In genomic region chr2:127986548-127987079, GRCh38 we compare ENCODE assay signal across 14 cellular contexts.
"Had no signal": no experiment of that assay in that cellular context is flagged by ENCODE, and none has a peak within 500 bp of the region (broad histone marks: within the 10 kb centered on the region; RNA-seq: fewer than 3 reads in every experiment).

No MANE protein-coding gene starts in this region.

- ATAC-seq: activated CD8-positive, alpha-beta T cell treated with anti-CD3 and anti-CD28 coated beads for 36 hours; gastroesophageal sphincter; stimulated activated memory B cell treated with anti-CD40 and anti-IgM and Interleukin-4, amounts not matched to agents 10 μg/mL and 1 μg/mL and 100 μg/mL, for 72 hours had no signal

- DNase-seq: activated CD4-positive, alpha-beta T cell treated with anti-CD3 and anti-CD28 coated beads for 48 hours; activated CD8-positive, alpha-beta memory T cell treated with anti-CD3 and anti-CD28 coated beads, Interleukin-2, amount 50 U/mL, for 4 hours; activated CD8-positive, alpha-beta T cell treated with anti-CD3 and anti-CD28 coated beads for 36 hours; activated naive CD4-positive, alpha-beta T cell treated with anti-CD3 and anti-CD28 coated beads, Interleukin-2, amount 50 U/mL, for 16 hours; adrenal gland; nephron progenitor cell; psoas muscle; sigmoid colon; spleen; thyroid gland; WERI-Rb-1 had no signal

- FAIRE-seq: colon had no signal

- H3K27ac Mint-ChIP-seq: activated CD8-positive, alpha-beta T cell treated with anti-CD3 and anti-CD28 coated beads for 36 hours; nephron progenitor cell; stimulated activated memory B cell treated with anti-CD40 and anti-IgM and Interleukin-4, amounts not matched to agents 10 μg/mL and 1 μg/mL and 100 μg/mL, for 72 hours had no signal

- H3K4me3 Mint-ChIP-seq: activated CD8-positive, alpha-beta T cell treated with anti-CD3 and anti-CD28 coated beads for 36 hours; nephron progenitor cell; stimulated activated memory B cell treated with anti-CD40 and anti-IgM and Interleukin-4, amounts not matched to agents 10 μg/mL and 1 μg/mL and 100 μg/mL, for 72 hours had no signal

- H3K27me3 Mint-ChIP-seq: activated CD8-positive, alpha-beta T cell treated with anti-CD3 and anti-CD28 coated beads for 36 hours; stimulated activated memory B cell treated with anti-CD40 and anti-IgM and Interleukin-4, amounts not matched to agents 10 μg/mL and 1 μg/mL and 100 μg/mL, for 72 hours had no signal

- H3K9me3 Mint-ChIP-seq: activated CD8-positive, alpha-beta T cell treated with anti-CD3 and anti-CD28 coated beads for 36 hours; nephron progenitor cell; stimulated activated memory B cell treated with anti-CD40 and anti-IgM and Interleukin-4, amounts not matched to agents 10 μg/mL and 1 μg/mL and 100 μg/mL, for 72 hours had no signal

- H3K4me1 Mint-ChIP-seq: nephron progenitor cell; stimulated activated memory B cell treated with anti-CD40 and anti-IgM and Interleukin-4, amounts not matched to agents 10 μg/mL and 1 μg/mL and 100 μg/mL, for 72 hours had no signal
